23 cellular contexts compared by ENCODE assay signal in genomic region chr11:3204141-3205015, GRCh38. TPM values are rescaled to one million over a fixed set of nuclear protein-coding genes. Genes with fewer than 3 reads are reported as not detected.
"Had no signal": no experiment of that assay in that cellular context is flagged by ENCODE, and none has a peak within 500 bp of the region (broad histone marks: within the 10 kb centered on the region; RNA-seq: fewer than 3 reads in every experiment).

No MANE protein-coding gene starts in this region.

- DNase-seq: activated CD4-positive, alpha-beta T cell treated with anti-CD3 and anti-CD28 coated beads for 1 hour; activated CD4-positive, alpha-beta T cell treated with anti-CD3 and anti-CD28 coated beads, Interleukin-2, amount 50 U/mL, for 4 hours; activated T-cell treated with anti-CD3 and anti-CD28 coated beads, Interleukin-2, amount 50 U/mL, for 24 hours; cerebellar nuclear complex; effector memory CD4-positive, alpha-beta T cell; naive thymus-derived CD4-positive, alpha-beta T cell; stimulated activated CD4-positive, alpha-beta T cell treated with anti-CD3 and anti-CD28 coated beads, Interleukin-15, amount 100 ng/mL, for 24 hours; stimulated activated CD4-positive, alpha-beta T cell treated with anti-CD3 and anti-CD28 coated beads, Interleukin-4, amount 100 ng/mL, for 24 hours; stimulated activated CD8-positive, alpha-beta memory T cell treated with anti-CD3 and anti-CD28 coated beads, Interleukin-4, amount 100 ng/mL, for 48 hours; stimulated activated naive CD4-positive, alpha-beta T cell treated with Interleukin-2 at 50 U/mL for 16 hours; substantia nigra; T-helper 1 cell; T1000; transverse colon had no signal

- H3K36me3 ChIP-seq: transverse colon, vagina had no signal

- H3K4me3 ChIP-seq: transverse colon, vagina had no signal

- FAIRE-seq: frontal cortex had no signal

- H3K27me3 ChIP-seq: vagina had no signal

- H3K27ac ChIP-seq: transverse colon, vagina had no signal

- H3K9me3 ChIP-seq: transverse colon, vagina had no signal

- ATAC-seq: activated naive CD4-positive, alpha-beta T cell treated with anti-CD3 and anti-CD28 coated beads, Interleukin-2, amount 50 U/mL, for 72 hours had no signal

RNA-seq across cellular contexts. Expression of gene MRGPRG, which starts 14.2 kb away (rescaled TPM):
- total RNA-seq: activated naive CD4-positive, alpha-beta T cell treated with anti-CD3 and anti-CD28 coated beads, Interleukin-2, amount 50 U/mL, for 72 hours; fibroblast of lung; frontal cortex; lung microvascular endothelial cell; mononuclear cell; naive thymus-derived CD4-positive, alpha-beta T cell; omental fat pad; pulmonary artery endothelial cell; skeletal muscle tissue; transverse colon; vagina had no signal
- polyA plus RNA-seq: fibroblast of lung; naive thymus-derived CD4-positive, alpha-beta T cell had no signal

RNA-seq across cellular contexts. Expression of gene MRGPRE, which starts 27.8 kb away (rescaled TPM):
- total RNA-seq: activated naive CD4-positive, alpha-beta T cell treated with anti-CD3 and anti-CD28 coated beads, Interleukin-2, amount 50 U/mL, for 72 hours; frontal cortex; lung microvascular endothelial cell; mononuclear cell; naive thymus-derived CD4-positive, alpha-beta T cell; omental fat pad; pulmonary artery endothelial cell; skeletal muscle tissue; transverse colon; vagina had no signal
- polyA plus RNA-seq: fibroblast of lung; naive thymus-derived CD4-positive, alpha-beta T cell had no signal
